ENCODE assay signal across 8 cellular contexts in genomic region chr12:93624595-93625294, GRCh38. TPM values are rescaled to one million over a fixed set of nuclear protein-coding genes. Genes with fewer than 3 reads are reported as not detected.
DNase-seq lines count a peak whose midpoint lies in the region; ATAC-seq and TF ChIP-seq lines count a peak whose summit lies in the region.

No MANE protein-coding gene starts in this region.

- H3K9ac ChIP-seq in adipocyte (ENCODE audit: low read length) (peak overlapping the region; percentile 80), trophoblast cell (ENCODE audit: low read length) (no peak overlapping the region), colonic mucosa (ENCODE audit: low read depth in 2 of 2, low read length in 2 of 2) (no peak overlapping the region)

- peak overlapping the region; percentile 63 for H3K4me3 ChIP-seq in adipocyte (ENCODE audit: low read length)
- H3K4me3 ChIP-seq in trophoblast cell (ENCODE audit: low read depth, low read length): no peak overlapping the region
- H3K4me3 ChIP-seq in colonic mucosa: no peak overlapping the region

- DNase-seq in DMS53 (lab: John Stamatoyannopoulos, UW): peak; percentile 46
- DNase-seq in DMS53 treated with DMSO at 0.1 percent for 48 hours (lab: John Stamatoyannopoulos, UW; ENCODE audit: unreplicated experiment): no peak
- peak; percentile 86 for DNase-seq in adipocyte (ENCODE audit: low read depth)
- peak; percentile 18 to 73 for DNase-seq in trophoblast cell
- DNase-seq in colonic mucosa: no peak
- no peak for DNase-seq in anterior cingulate cortex (lab: John Stamatoyannopoulos, UW)
- no peak for DNase-seq in SHP77 treated with DMSO at 0.1 percent for 48 hours (lab: John Stamatoyannopoulos, UW)

- H3K18ac ChIP-seq in trophoblast cell (ENCODE audit: low read length): no peak overlapping the region

- H3K36me3 ChIP-seq in adipocyte (ENCODE audit: control insufficient read depth, insufficient read depth, low read length, severe bottlenecking) (no peaks in the 10 kb centered on the region), trophoblast cell (ENCODE audit: control insufficient read depth in 1 of 2, insufficient read depth in 2 of 2, low read length in 2 of 2) (no peaks in the 10 kb centered on the region), colonic mucosa (no peaks in the 10 kb centered on the region)

- no CpG with 5 or more reads among the region's 2 CpGs for WGBS in trophoblast cell (ENCODE audit: extremely low coverage, insufficient coverage, insufficient read length)

- peak; percentile 73 for ATAC-seq in HG03039 (IDR thresholded peaks at IDR 0.05; ENCODE audit: unreplicated experiment)

- no peak overlapping the region for H3K4me2 ChIP-seq in trophoblast cell (ENCODE audit: low read length)

- H3K4ac ChIP-seq in trophoblast cell (ENCODE audit: low read depth, low read length): no peak overlapping the region

- H3K27me3 ChIP-seq in adipocyte (replicated peaks; ENCODE audit: control insufficient read depth, insufficient read depth, low read length) (no peaks in the 10 kb centered on the region), trophoblast cell (ENCODE audit: insufficient read depth, low read length) (no peaks in the 10 kb centered on the region), colonic mucosa (no peaks in the 10 kb centered on the region)

- intact Hi-C loops in colonic mucosa (cut with DNase I): no loop called here

- peaks cover 8% of the 10 kb centered on the region for H3K9me3 ChIP-seq in adipocyte (ENCODE audit: control insufficient read depth, low read length)
- peaks cover 1% of the 10 kb centered on the region for H3K9me3 ChIP-seq in trophoblast cell (ENCODE audit: insufficient read depth, low read depth, low read length)
- no peaks in the 10 kb centered on the region for H3K9me3 ChIP-seq in colonic mucosa

- H2BK5ac ChIP-seq in trophoblast cell (ENCODE audit: low read depth, low read length, poor library complexity): no peak overlapping the region

- H3K23ac ChIP-seq in trophoblast cell (ENCODE audit: low read length): no peak overlapping the region

- H4K12ac ChIP-seq in trophoblast cell (ENCODE audit: low read depth, low read length): no peak overlapping the region

- no peak overlapping the region for H2AK5ac ChIP-seq in trophoblast cell (ENCODE audit: low read length)

- H3K27ac ChIP-seq in trophoblast cell (ENCODE audit: low read depth, low read length) (no peak overlapping the region), colonic mucosa (no peak overlapping the region)

- no peak overlapping the region for H4K91ac ChIP-seq in trophoblast cell (ENCODE audit: low read depth, low read length)

- no peak for TF ChIP-seq CTCF in colonic mucosa (IDR thresholded peaks at IDR 0.05)

- H3K79me2 ChIP-seq in trophoblast cell (ENCODE audit: control insufficient read depth, insufficient read depth, low read length, poor library complexity): no peaks in the 10 kb centered on the region

- H3K14ac ChIP-seq in trophoblast cell (ENCODE audit: low read length): no peak overlapping the region

- no peak overlapping the region for H2AFZ ChIP-seq in trophoblast cell (ENCODE audit: insufficient read depth, low read length, poor library complexity)

- peaks cover 35% of the 10 kb centered on the region for H3K4me1 ChIP-seq in adipocyte (ENCODE audit: control insufficient read depth, insufficient read depth, low read length)
- no peaks in the 10 kb centered on the region for H3K4me1 ChIP-seq in trophoblast cell (ENCODE audit: control insufficient read depth in 1 of 2, insufficient read depth in 2 of 2, low read length in 2 of 2)
- H3K4me1 ChIP-seq in colonic mucosa: no peaks in the 10 kb centered on the region

- no peak overlapping the region for H2BK12ac ChIP-seq in trophoblast cell (ENCODE audit: low read length)

- no peaks in the 10 kb centered on the region for H3K79me1 ChIP-seq in trophoblast cell (ENCODE audit: low read length)

- H2BK120ac ChIP-seq in trophoblast cell (ENCODE audit: insufficient read depth, low read length, poor library complexity): no peak overlapping the region

- no peak overlapping the region for H4K8ac ChIP-seq in trophoblast cell (ENCODE audit: low read depth, low read length)

RNA-seq across cellular contexts. Expression of gene SOCS2, which starts 52.3 kb away (rescaled TPM):
- 13.0 and 14.5 TPM in 2 replicates for polyA plus RNA-seq in trophoblast cell (2013)
- 10 to 100 TPM; 14.2 to 23.4 TPM for total RNA-seq in colonic mucosa

RNA-seq across cellular contexts. Expression of gene CRADD, which starts 52.4 kb away (rescaled TPM):
- polyA plus RNA-seq in trophoblast cell (2013): 5.7 and 6.0 TPM in 2 replicates
- 10 to 100 TPM; 18.2 to 23.9 TPM for total RNA-seq in colonic mucosa

Comparison
In these comparisons a context has a peak if more than half of its experiments do, and no peak if none do; other contexts are left out.
1. DNase-seq: peak in DMS53 (single experiment), adipocyte (single experiment) and trophoblast cell (2 of 2); none in DMS53 treated with DMSO at 0.1 percent for 48 hours (single experiment), colonic mucosa (single experiment), anterior cingulate cortex (0 of 58) and SHP77 treated with DMSO at 0.1 percent for 48 hours (single experiment).